ENCODE assay signal across 1 cellular context in the genomic region with DNA sequence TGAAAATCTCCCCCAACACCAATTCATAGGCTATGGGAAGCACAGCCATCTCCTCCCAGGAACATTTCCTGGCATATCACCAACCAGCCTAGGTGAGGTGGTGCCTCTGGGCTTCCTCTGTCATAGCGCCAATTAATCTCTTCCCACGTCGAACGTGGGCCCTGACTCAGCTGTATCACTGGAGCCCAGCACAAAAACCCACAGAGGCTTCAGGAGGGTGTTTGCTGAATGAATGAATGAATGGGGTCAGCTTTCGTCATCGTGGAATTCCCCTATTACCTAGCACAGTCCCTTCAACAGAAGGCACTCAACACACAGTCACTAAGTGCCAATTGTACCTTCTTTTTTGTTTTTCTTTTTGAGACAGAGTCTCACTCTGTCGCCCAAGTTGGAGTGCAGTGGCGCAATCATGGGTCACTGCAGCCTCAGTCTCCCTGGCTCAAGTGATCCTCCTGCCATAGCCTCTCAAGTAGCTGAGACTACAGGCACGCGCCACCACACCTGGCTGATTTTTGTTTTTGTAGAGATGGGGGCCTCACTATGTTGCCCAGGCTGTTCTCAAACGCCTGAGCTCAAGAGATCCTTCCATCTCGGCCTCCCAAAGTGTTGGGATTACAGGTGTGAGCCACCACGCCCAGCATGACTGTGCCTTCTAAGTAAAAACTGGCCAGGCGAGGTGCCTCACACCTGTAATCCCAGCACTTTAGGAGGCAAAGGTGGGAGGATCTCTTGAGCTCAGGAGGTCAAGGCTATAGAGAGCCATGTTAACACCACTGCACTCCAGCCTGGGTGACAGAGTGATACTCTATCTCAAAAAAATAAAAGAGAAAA.
TF ChIP-seq lines count a peak whose summit lies in the region.

No MANE protein-coding gene starts in this region.

TF ChIP-seq in SK-N-SH treated with all-trans-retinoic acid at 6 μM for 48 hours, 23 proteins besides CTCF, POLR2A, EP300 and RAD21 (continued from another document):
- TF ChIP-seq POU6F1 (CRISPR knock-in tag; IDR thresholded peaks at IDR 0.05; ENCODE audit: borderline replicate concordance, low read depth) = no peak
- TF ChIP-seq ZFP30 (CRISPR knock-in tag; IDR thresholded peaks at IDR 0.05) = no peak
- TF ChIP-seq ISL1 (CRISPR knock-in tag; IDR thresholded peaks at IDR 0.05) = no peak
- TF ChIP-seq, protein P1, sequence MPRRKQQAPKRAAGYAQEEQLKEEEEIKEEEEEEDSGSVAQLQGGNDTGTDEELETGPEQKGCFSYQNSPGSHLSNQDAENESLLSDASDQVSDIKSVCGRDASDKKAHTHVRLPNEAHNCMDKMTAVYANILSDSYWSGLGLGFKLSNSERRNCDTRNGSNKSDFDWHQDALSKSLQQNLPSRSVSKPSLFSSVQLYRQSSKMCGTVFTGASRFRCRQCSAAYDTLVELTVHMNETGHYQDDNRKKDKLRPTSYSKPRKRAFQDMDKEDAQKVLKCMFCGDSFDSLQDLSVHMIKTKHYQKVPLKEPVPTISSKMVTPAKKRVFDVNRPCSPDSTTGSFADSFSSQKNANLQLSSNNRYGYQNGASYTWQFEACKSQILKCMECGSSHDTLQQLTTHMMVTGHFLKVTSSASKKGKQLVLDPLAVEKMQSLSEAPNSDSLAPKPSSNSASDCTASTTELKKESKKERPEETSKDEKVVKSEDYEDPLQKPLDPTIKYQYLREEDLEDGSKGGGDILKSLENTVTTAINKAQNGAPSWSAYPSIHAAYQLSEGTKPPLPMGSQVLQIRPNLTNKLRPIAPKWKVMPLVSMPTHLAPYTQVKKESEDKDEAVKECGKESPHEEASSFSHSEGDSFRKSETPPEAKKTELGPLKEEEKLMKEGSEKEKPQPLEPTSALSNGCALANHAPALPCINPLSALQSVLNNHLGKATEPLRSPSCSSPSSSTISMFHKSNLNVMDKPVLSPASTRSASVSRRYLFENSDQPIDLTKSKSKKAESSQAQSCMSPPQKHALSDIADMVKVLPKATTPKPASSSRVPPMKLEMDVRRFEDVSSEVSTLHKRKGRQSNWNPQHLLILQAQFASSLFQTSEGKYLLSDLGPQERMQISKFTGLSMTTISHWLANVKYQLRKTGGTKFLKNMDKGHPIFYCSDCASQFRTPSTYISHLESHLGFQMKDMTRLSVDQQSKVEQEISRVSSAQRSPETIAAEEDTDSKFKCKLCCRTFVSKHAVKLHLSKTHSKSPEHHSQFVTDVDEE (CRISPR knock-in tag; IDR thresholded peaks at IDR 0.05) = no peak
- no peak for TF ChIP-seq ZNF565 (CRISPR knock-in tag; conservative IDR thresholded peaks at IDR 0.05; ENCODE audit: low read depth)
- no peak for TF ChIP-seq ZC3H10 (CRISPR knock-in tag; IDR thresholded peaks at IDR 0.05)
- TF ChIP-seq BACH2 (CRISPR knock-in tag; IDR thresholded peaks at IDR 0.05; ENCODE audit: borderline replicate concordance) = no peak
- TF ChIP-seq OSR1 (CRISPR knock-in tag; IDR thresholded peaks at IDR 0.05) = no peak
- TF ChIP-seq ZFP3 (CRISPR knock-in tag; IDR thresholded peaks at IDR 0.05) = no peak
- TF ChIP-seq, protein P2, sequence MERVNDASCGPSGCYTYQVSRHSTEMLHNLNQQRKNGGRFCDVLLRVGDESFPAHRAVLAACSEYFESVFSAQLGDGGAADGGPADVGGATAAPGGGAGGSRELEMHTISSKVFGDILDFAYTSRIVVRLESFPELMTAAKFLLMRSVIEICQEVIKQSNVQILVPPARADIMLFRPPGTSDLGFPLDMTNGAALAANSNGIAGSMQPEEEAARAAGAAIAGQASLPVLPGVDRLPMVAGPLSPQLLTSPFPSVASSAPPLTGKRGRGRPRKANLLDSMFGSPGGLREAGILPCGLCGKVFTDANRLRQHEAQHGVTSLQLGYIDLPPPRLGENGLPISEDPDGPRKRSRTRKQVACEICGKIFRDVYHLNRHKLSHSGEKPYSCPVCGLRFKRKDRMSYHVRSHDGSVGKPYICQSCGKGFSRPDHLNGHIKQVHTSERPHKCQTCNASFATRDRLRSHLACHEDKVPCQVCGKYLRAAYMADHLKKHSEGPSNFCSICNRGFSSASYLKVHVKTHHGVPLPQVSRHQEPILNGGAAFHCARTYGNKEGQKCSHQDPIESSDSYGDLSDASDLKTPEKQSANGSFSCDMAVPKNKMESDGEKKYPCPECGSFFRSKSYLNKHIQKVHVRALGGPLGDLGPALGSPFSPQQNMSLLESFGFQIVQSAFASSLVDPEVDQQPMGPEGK (CRISPR knock-in tag; IDR thresholded peaks at IDR 0.05; ENCODE audit: borderline replicate concordance) = no peak
